In the genomic region with DNA sequence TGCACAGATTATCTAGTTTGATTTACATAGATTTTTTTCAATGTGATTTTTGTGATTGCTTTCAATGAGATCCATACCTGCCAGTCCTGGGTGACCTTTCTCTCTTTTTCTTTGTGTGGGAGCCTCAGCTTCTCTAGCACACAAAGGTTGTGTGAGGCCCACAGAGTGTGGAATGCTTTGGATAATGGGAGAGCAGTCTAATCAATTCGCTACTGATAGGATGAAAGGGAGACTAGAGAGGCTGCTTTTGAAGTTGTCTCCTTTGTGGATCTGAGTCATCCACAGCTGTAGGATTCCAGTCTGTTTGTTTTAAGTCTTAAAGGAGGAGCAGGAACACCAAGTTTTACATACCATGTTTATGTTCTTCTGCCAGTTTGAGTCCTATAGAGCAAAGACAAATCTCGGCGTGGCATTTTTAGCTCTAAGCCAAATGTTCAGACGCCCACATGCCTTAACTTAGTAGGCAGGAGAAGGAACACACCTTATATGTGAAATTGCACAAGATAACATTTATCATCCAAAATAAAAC, we compare ENCODE assay signal across 13 cellular contexts.
DNase-seq lines count a peak whose midpoint lies in the region; ATAC-seq, FAIRE-seq and TF ChIP-seq lines count a peak whose summit lies in the region.
"Had no signal": no experiment of that assay in that cellular context is flagged by ENCODE, and none has a peak within 500 bp of the region (broad histone marks: within the 10 kb centered on the region; RNA-seq: fewer than 3 reads in every experiment).

No MANE protein-coding gene starts in this region.

- no peaks in the 10 kb centered on the region for H3K36me3 Mint-ChIP-seq in CD14-positive monocyte
- no peaks in the 10 kb centered on the region for H3K36me3 Mint-ChIP-seq in activated T-cell treated with anti-CD3 and anti-CD28 coated beads, Interleukin-2, amount 50 U/mL, for 72 hours (ENCODE audit: insufficient read depth in 2 of 2)

- H3K27me3 ChIP-seq in hepatocyte (no peaks in the 10 kb centered on the region), small intestine (ENCODE audit: control insufficient read depth in 2 of 2, insufficient read depth in 2 of 2, low read length in 2 of 2) (no peaks in the 10 kb centered on the region), BE2C (no peaks in the 10 kb centered on the region)
- H3K27me3 ChIP-seq: SJSA1 had no signal

- H3K36me3 ChIP-seq in hepatocyte (replicated peaks; ENCODE audit: insufficient read depth, low read depth): no peaks in the 10 kb centered on the region
- H3K36me3 ChIP-seq in small intestine (ENCODE audit: control insufficient read depth in 2 of 2, insufficient read depth in 2 of 2, low read length in 2 of 2): no peaks in the 10 kb centered on the region
- no peaks in the 10 kb centered on the region for H3K36me3 ChIP-seq in BE2C
- H3K36me3 ChIP-seq: SJSA1 had no signal

- H3K27ac Mint-ChIP-seq in CD14-positive monocyte: no peak overlapping the region
- H3K27ac Mint-ChIP-seq in activated T-cell treated with anti-CD3 and anti-CD28 coated beads, Interleukin-2, amount 50 U/mL, for 72 hours: no peak overlapping the region

- H3K27ac ChIP-seq in angular gyrus (ENCODE audit: low read depth, low read length): peak overlapping the region; percentile 29
- H3K27ac ChIP-seq in hepatocyte: peak overlapping the region; percentile 65
- no peak overlapping the region for H3K27ac ChIP-seq in small intestine (ENCODE audit: low read depth in 1 of 2, low read length in 1 of 2)
- H3K27ac ChIP-seq: SJSA1 had no signal

- no peaks in the 10 kb centered on the region for H4K20me1 ChIP-seq in hepatocyte (ENCODE audit: insufficient read depth, poor library complexity, severe bottlenecking)

- peaks cover 0 to 7% (median 0%) of the 10 kb centered on the region in 7 donors for H3K9me3 Mint-ChIP-seq in CD14-positive monocyte
- no peaks in the 10 kb centered on the region for H3K9me3 Mint-ChIP-seq in activated T-cell treated with anti-CD3 and anti-CD28 coated beads, Interleukin-2, amount 50 U/mL, for 72 hours

- H3K9me3 ChIP-seq in hepatocyte (ENCODE audit: low read depth) (no peaks in the 10 kb centered on the region), small intestine (ENCODE audit: control insufficient read depth, low read depth) (no peaks in the 10 kb centered on the region), BE2C (no peaks in the 10 kb centered on the region)
- H3K9me3 ChIP-seq: SJSA1 had no signal

- peak; percentile 52 for DNase-seq in HPDE6-E6E7 (ENCODE audit: extremely low spot score)
- peak; percentile 51 for DNase-seq in hepatocyte (ENCODE audit: low spot score)
- DNase-seq in small intestine: peak; percentile 39
- DNase-seq in BE2C: no peak
- DNase-seq in CD14-positive monocyte (ENCODE audit: low spot score): no peak
- no peak for DNase-seq in activated T-cell treated with anti-CD3 and anti-CD28 coated beads, Interleukin-2, amount 50 U/mL, for 72 hours
- DNase-seq: activated T-cell treated with anti-CD3 and anti-CD28 coated beads, Interleukin-2, amount 50 U/mL, for 1 hour; erythroblast; GOT3; MM.1S had no signal

- no peak for FAIRE-seq in small intestine (lab: Jason Lieb, UNC)

- ATAC-seq in GM18909 (IDR thresholded peaks at IDR 0.05; ENCODE audit: poor library complexity, unreplicated experiment): no peak
- ATAC-seq in activated T-cell treated with anti-CD3 and anti-CD28 coated beads, Interleukin-2, amount 50 U/mL, for 72 hours (replicated peaks in 1 of 2): no peak

- no peaks in the 10 kb centered on the region for H3K27me3 Mint-ChIP-seq in CD14-positive monocyte (ENCODE audit: low read depth in 3 of 3)
- no peaks in the 10 kb centered on the region for H3K27me3 Mint-ChIP-seq in activated T-cell treated with anti-CD3 and anti-CD28 coated beads, Interleukin-2, amount 50 U/mL, for 72 hours (ENCODE audit: low read depth)

- TF ChIP-seq CTCF in hepatocyte (IDR thresholded peaks at IDR 0.05; ENCODE audit: poor library complexity): no peak
- TF ChIP-seq CTCF in BE2C (IDR thresholded peaks at IDR 0.05; ENCODE audit: low read depth, low read length): no peak
- TF ChIP-seq CTCF in CD14-positive monocyte (IDR thresholded peaks at IDR 0.05): no peak

- H3K9me2 ChIP-seq in hepatocyte (replicated peaks; ENCODE audit: insufficient read depth): no peaks in the 10 kb centered on the region

- WGBS in hepatocyte (ENCODE audit: low lambda C conversion rate, missing lambda C conversion rate): 10% methylated on average over 4 of the region's 4 CpGs
- 15 to 56% (median 38%) methylated on average over 4 of the region's 4 CpGs for WGBS in small intestine, 3 donors

- intact Hi-C loops in CD14-positive monocyte (cut with micrococcal nuclease): no loop called here

- no peak overlapping the region for H3K4me3 Mint-ChIP-seq in CD14-positive monocyte
- no peak overlapping the region for H3K4me3 Mint-ChIP-seq in activated T-cell treated with anti-CD3 and anti-CD28 coated beads, Interleukin-2, amount 50 U/mL, for 72 hours

- peak overlapping the region; percentile 67 for H3K4me2 ChIP-seq in hepatocyte

- H3K4me3 ChIP-seq in hepatocyte (no peak overlapping the region), small intestine (ENCODE audit: low read depth in 1 of 2, low read length in 2 of 2) (no peak overlapping the region), BE2C (ENCODE audit: low read depth, low read length) (no peak overlapping the region)
- H3K4me3 ChIP-seq: SJSA1 had no signal

- H3K79me2 ChIP-seq in hepatocyte: no peaks in the 10 kb centered on the region

- peak overlapping the region; percentile 16 for H2AFZ ChIP-seq in hepatocyte

- H3K4me1 ChIP-seq in hepatocyte (ENCODE audit: insufficient read depth) (peaks cover 8% of the 10 kb centered on the region), small intestine (ENCODE audit: control insufficient read depth in 2 of 2, insufficient read depth in 1 of 2, low read depth in 1 of 2, low read length in 1 of 2) (no peaks in the 10 kb centered on the region), BE2C (no peaks in the 10 kb centered on the region)

- no peaks in the 10 kb centered on the region for H3K4me1 Mint-ChIP-seq in CD14-positive monocyte
- no peaks in the 10 kb centered on the region for H3K4me1 Mint-ChIP-seq in activated T-cell treated with anti-CD3 and anti-CD28 coated beads, Interleukin-2, amount 50 U/mL, for 72 hours (ENCODE audit: low read depth)

Comparison
In these comparisons a context has a peak if more than half of its experiments do, and no peak if none do; other contexts are left out.
1. DNase-seq: peak in HPDE6-E6E7 (single experiment), hepatocyte (single experiment) and small intestine (single experiment); none in BE2C (single experiment), CD14-positive monocyte (single experiment) and activated T-cell treated with anti-CD3 and anti-CD28 coated beads, Interleukin-2, amount 50 U/mL, for 72 hours (0 of 2).
2. H3K27ac ChIP-seq: peak in angular gyrus (single experiment) and hepatocyte (single experiment); none in small intestine (0 of 2).